13 cellular contexts compared by ENCODE assay signal in the genomic region with DNA sequence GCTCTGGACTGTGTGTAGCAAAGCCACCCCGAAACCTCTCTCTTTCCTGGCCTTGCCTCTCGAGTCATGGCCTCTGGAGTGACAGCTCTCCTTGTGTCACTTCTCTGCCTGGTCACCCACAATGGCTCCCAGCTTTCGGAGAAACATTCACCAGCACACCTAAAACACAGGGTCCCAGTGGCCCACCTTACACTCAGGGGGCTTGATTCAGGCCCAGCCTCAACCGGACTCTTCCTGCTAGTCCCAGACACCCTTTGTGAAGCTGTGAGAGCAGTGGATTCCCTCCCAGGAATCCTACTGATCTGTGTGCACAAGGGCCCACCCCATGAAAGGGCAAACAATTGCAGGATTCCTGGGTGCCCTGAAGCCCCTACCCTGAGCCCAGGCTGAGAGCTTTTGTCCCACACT.
A peak's percentile ranks its signal among the peaks of the same experiment; 100 is the strongest.
DNase-seq lines count a peak whose midpoint lies in the region; ATAC-seq, FAIRE-seq and TF ChIP-seq lines count a peak whose summit lies in the region.
"Had no signal": no experiment of that assay in that cellular context is flagged by ENCODE, and none has a peak within 500 bp of the region (broad histone marks: within the 10 kb centered on the region; RNA-seq: fewer than 3 reads in every experiment).

No MANE protein-coding gene starts in this region.

- H3K4me1 Mint-ChIP-seq in GM23338, result peaks cover 62% of the 10 kb centered on the region
- peaks cover 91% of the 10 kb centered on the region for H3K4me1 Mint-ChIP-seq in brain

- H3K9me2 ChIP-seq in GM23338 (ENCODE audit: insufficient read depth), result no peaks in the 10 kb centered on the region

- TF ChIP-seq CTCF in GM23338 (conservative IDR thresholded peaks at IDR 0.05; ENCODE audit: low read depth in 2 of 2), result no peak
- TF ChIP-seq CTCF in brain (conservative IDR thresholded peaks at IDR 0.05), result no peak
- no peak for TF ChIP-seq CTCF in right lobe of liver (IDR thresholded peaks at IDR 0.05)

- H3K4me3 ChIP-seq in GM23338 (no peak overlapping the region), right lobe of liver (no peak overlapping the region), skeletal muscle tissue (ENCODE audit: low read length in 3 of 3) (no peak overlapping the region)
- H3K4me3 ChIP-seq: cardiac muscle cell had no signal

- intact Hi-C loops in right lobe of liver (cut with DNase I) (no loop called here), left colon (cut with DNase I, micrococcal nuclease) (no loop called here)

- H3K27me3 Mint-ChIP-seq in GM23338 (ENCODE audit: insufficient read depth, low read depth, poor library complexity), result peaks cover 9% of the 10 kb centered on the region
- H3K27me3 Mint-ChIP-seq in brain, result peaks cover 14% of the 10 kb centered on the region

- H3K36me3 ChIP-seq in GM23338 (ENCODE audit: insufficient read depth) (no peaks in the 10 kb centered on the region), right lobe of liver (no peaks in the 10 kb centered on the region), skeletal muscle tissue (ENCODE audit: control insufficient read depth in 3 of 3, insufficient read depth in 3 of 3, low read length in 3 of 3) (no peaks in the 10 kb centered on the region)
- H3K36me3 ChIP-seq: cardiac muscle cell had no signal

- peak overlapping the region; percentile 66 for H2AFZ ChIP-seq in GM23338

- DNase-seq in GM23338 (ENCODE audit: low spot score) (no peak), right lobe of liver (no peak), GM19239 (ENCODE audit: insufficient read length, low spot score) (no peak), left colon (no peak)
- DNase-seq: foreskin melanocyte; naive thymus-derived CD8-positive, alpha-beta T cell; NCI-H1436 had no signal

- H3K9me3 Mint-ChIP-seq in GM23338 (no peaks in the 10 kb centered on the region), brain (peaks cover 0 to 7% (median 0%) of the 10 kb centered on the region in 5 experiments)
- H3K9me3 Mint-ChIP-seq: naive thymus-derived CD8-positive, alpha-beta T cell had no signal

- FAIRE-seq in GM19239 (lab: Jason Lieb, UNC), result no peak

- H3K36me3 Mint-ChIP-seq in GM23338 (ENCODE audit: low read depth) (no peaks in the 10 kb centered on the region), brain (no peaks in the 10 kb centered on the region)

- no peak for TF ChIP-seq POLR2A in right lobe of liver (IDR thresholded peaks at IDR 0.05)

- H4K20me1 ChIP-seq in GM23338 (replicated peaks; ENCODE audit: insufficient read depth), result no peaks in the 10 kb centered on the region

- H3K9me3 ChIP-seq in right lobe of liver (no peaks in the 10 kb centered on the region), skeletal muscle tissue (ENCODE audit: control insufficient read depth in 3 of 3, low read length in 3 of 3) (no peaks in the 10 kb centered on the region)

- H3K79me2 ChIP-seq in GM23338 (replicated peaks; ENCODE audit: insufficient read depth), result no peaks in the 10 kb centered on the region

- H3K27me3 ChIP-seq in GM23338 (ENCODE audit: insufficient read depth) (no peaks in the 10 kb centered on the region), right lobe of liver (no peaks in the 10 kb centered on the region), skeletal muscle tissue (ENCODE audit: control insufficient read depth in 3 of 3, insufficient read depth in 3 of 3, low read length in 3 of 3) (no peaks in the 10 kb centered on the region)
- H3K27me3 ChIP-seq: cardiac muscle cell had no signal

- H3K4me1 ChIP-seq in GM23338 (ENCODE audit: insufficient read depth), result peaks cover 50% of the 10 kb centered on the region
- H3K4me1 ChIP-seq in right lobe of liver, result peaks cover 2 to 68% (median 37%) of the 10 kb centered on the region in 4 donors
- H3K4me1 ChIP-seq in skeletal muscle tissue (ENCODE audit: control insufficient read depth in 3 of 3, insufficient read depth in 3 of 3, low read length in 3 of 3), result peaks cover 69 to 75% (median 74%) of the 10 kb centered on the region in 3 donors

- ATAC-seq in GM23338, result no peak
- ATAC-seq in right lobe of liver, result no peak
- no peak for ATAC-seq in activated CD4-positive, CD25-positive, alpha-beta regulatory T cell treated with anti-CD3 and anti-CD28 coated beads, Interleukin-2, amount 50 U/mL, for 24 hours
- ATAC-seq in left colon, result no peak
- no peak for ATAC-seq in GM18502 (IDR thresholded peaks at IDR 0.05; ENCODE audit: poor library complexity, unreplicated experiment)
- ATAC-seq: naive thymus-derived CD8-positive, alpha-beta T cell had no signal

- H3F3A ChIP-seq in GM23338 (replicated peaks; ENCODE audit: low read depth), result no peaks in the 10 kb centered on the region; the same call in 1 of the 2 replicates

- H3K27ac ChIP-seq in GM23338 (ENCODE audit: low read depth) (no peak overlapping the region), right lobe of liver (peak overlapping the region; percentile 59 to 95 (median 65)), skeletal muscle tissue (ENCODE audit: low read depth, low read length) (peak overlapping the region; percentile 51)
- H3K27ac ChIP-seq: C4-2B had no signal

- H3K4me2 ChIP-seq in GM23338, result no peak overlapping the region

- peak overlapping the region in 2 of 3 donors; percentile 46 to 62 for H3K9ac ChIP-seq in skeletal muscle tissue (ENCODE audit: low read depth in 1 of 3, low read length in 3 of 3)

- WGBS in right lobe of liver (ENCODE audit: insufficient coverage, low coverage, low lambda C conversion rate, missing lambda C conversion rate), result 77% methylated on average over 4 of the region's 4 CpGs

- H3K27ac Mint-ChIP-seq in GM23338, result peak overlapping the region; percentile 56
- peak overlapping the region in 4 of 5 experiments; percentile 30 to 100 (median 98) for H3K27ac Mint-ChIP-seq in brain

- H3K4me3 Mint-ChIP-seq in GM23338, result no peak overlapping the region
- no peak overlapping the region for H3K4me3 Mint-ChIP-seq in brain
- H3K4me3 Mint-ChIP-seq: naive thymus-derived CD8-positive, alpha-beta T cell had no signal

TF ChIP-seq in GM23338, 12 proteins besides CTCF, POLR2A, EP300 and RAD21 (continues in another document):
- TF ChIP-seq EZH2 (IDR thresholded peaks at IDR 0.05; ENCODE audit: low read depth, unreplicated experiment), result no peak
- no peak for TF ChIP-seq STAT1 (IDR thresholded peaks at IDR 0.05; ENCODE audit: unreplicated experiment)
- no peak for TF ChIP-seq EZH2phosphoT487 (IDR thresholded peaks at IDR 0.05; ENCODE audit: unreplicated experiment)
- TF ChIP-seq, protein P1, sequence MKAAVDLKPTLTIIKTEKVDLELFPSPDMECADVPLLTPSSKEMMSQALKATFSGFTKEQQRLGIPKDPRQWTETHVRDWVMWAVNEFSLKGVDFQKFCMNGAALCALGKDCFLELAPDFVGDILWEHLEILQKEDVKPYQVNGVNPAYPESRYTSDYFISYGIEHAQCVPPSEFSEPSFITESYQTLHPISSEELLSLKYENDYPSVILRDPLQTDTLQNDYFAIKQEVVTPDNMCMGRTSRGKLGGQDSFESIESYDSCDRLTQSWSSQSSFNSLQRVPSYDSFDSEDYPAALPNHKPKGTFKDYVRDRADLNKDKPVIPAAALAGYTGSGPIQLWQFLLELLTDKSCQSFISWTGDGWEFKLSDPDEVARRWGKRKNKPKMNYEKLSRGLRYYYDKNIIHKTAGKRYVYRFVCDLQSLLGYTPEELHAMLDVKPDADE (IDR thresholded peaks at IDR 0.05), result no peak
